ENCODE assay signal across 16 cellular contexts in the genomic region with DNA sequence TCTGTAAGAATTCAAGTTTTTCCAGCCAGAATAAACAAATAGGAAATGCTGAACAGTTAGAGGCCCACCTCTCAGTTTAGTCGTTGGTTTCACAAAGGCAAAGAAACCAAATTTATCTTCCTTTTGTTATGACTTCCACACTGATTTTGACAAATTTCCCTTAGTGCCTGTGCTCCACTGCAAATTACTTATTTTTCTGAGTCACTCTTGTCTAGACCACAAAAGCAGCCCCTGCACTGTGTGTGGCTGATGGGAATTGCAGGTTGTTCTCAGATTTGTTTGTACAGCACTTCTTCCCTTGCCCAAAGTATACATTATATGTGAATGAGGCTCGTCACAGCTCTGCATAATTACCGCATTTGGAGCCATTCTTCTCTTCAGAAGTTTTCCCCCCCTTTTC.
DNase-seq lines count a peak whose midpoint lies in the region; ATAC-seq and TF ChIP-seq lines count a peak whose summit lies in the region.
"Had no signal": no experiment of that assay in that cellular context is flagged by ENCODE, and none has a peak within 500 bp of the region (broad histone marks: within the 10 kb centered on the region; RNA-seq: fewer than 3 reads in every experiment).

No MANE protein-coding gene starts in this region.

- H3K9me3 ChIP-seq in adipocyte (ENCODE audit: control insufficient read depth, low read length) (no peaks in the 10 kb centered on the region), left lung (no peaks in the 10 kb centered on the region), esophagus squamous epithelium (no peaks in the 10 kb centered on the region)

- no peak overlapping the region for H3K9ac ChIP-seq in adipocyte (ENCODE audit: low read length)

- no peak overlapping the region for H3K4me3 ChIP-seq in adipocyte (ENCODE audit: low read length)
- H3K4me3 ChIP-seq in left lung, result no peak overlapping the region
- no peak overlapping the region for H3K4me3 ChIP-seq in coronary artery
- no peak overlapping the region for H3K4me3 ChIP-seq in esophagus squamous epithelium
- H3K4me3 ChIP-seq: skin epidermis had no signal

- H3K36me3 ChIP-seq in adipocyte (ENCODE audit: control insufficient read depth, insufficient read depth, low read length, severe bottlenecking) (no peaks in the 10 kb centered on the region), left lung (no peaks in the 10 kb centered on the region), esophagus squamous epithelium (no peaks in the 10 kb centered on the region)

- H3K4me1 ChIP-seq in adipocyte (ENCODE audit: control insufficient read depth, insufficient read depth, low read length) (peaks cover 30% of the 10 kb centered on the region), left lung (no peaks in the 10 kb centered on the region), esophagus squamous epithelium (no peaks in the 10 kb centered on the region)

- ATAC-seq in left lung (peak; percentile 39), GM18502 (IDR thresholded peaks at IDR 0.05; ENCODE audit: poor library complexity, unreplicated experiment) (no peak)
- ATAC-seq: left colon; naive thymus-derived CD8-positive, alpha-beta T cell had no signal

- DNase-seq in EH (ENCODE audit: low read depth) (peak; percentile 48), NCI-H187 treated with DMSO at 0.1 percent for 48 hours (lab: John Stamatoyannopoulos, UW) (peak; percentile 49), adipocyte (ENCODE audit: low read depth) (peak; percentile 54), left lung (no peak), coronary artery (ENCODE audit: low spot score) (no peak), esophagus squamous epithelium (lab: John Stamatoyannopoulos, UW) (no peak), DMS 273 treated with DMSO at 0.1 percent for 48 hours (lab: John Stamatoyannopoulos, UW) (no peak)
- DNase-seq: activated CD4-positive, alpha-beta T cell treated with anti-CD3 and anti-CD28 coated beads for 4 hours; anterior cingulate cortex; effector CD8-positive, alpha-beta T cell; glutamatergic neuron; left colon; naive thymus-derived CD8-positive, alpha-beta T cell; OCI-M1 had no signal

- H3K27ac ChIP-seq in left lung (no peak overlapping the region), coronary artery (no peak overlapping the region), esophagus squamous epithelium (no peak overlapping the region)
- H3K27ac ChIP-seq: skin epidermis had no signal

- 65 to 67% methylated on average over 3 of the region's 3 CpGs for WGBS in esophagus squamous epithelium, 2 donors

- no peak for TF ChIP-seq CTCF in left lung (IDR thresholded peaks at IDR 0.05)
- TF ChIP-seq CTCF in coronary artery (IDR thresholded peaks at IDR 0.05), result no peak
- TF ChIP-seq CTCF in esophagus squamous epithelium (IDR thresholded peaks at IDR 0.05), result no peak

- no peak for TF ChIP-seq POLR2A in esophagus squamous epithelium (IDR thresholded peaks at IDR 0.05)

- intact Hi-C loops in left lung (cut with DNase I), result no loop called here
- intact Hi-C loops in esophagus squamous epithelium (cut with DNase I), result no loop called here

- H3K27me3 ChIP-seq in adipocyte (replicated peaks; ENCODE audit: control insufficient read depth, insufficient read depth, low read length), result no peaks in the 10 kb centered on the region
- H3K27me3 ChIP-seq in left lung, result no peaks in the 10 kb centered on the region
- H3K27me3 ChIP-seq in esophagus squamous epithelium, result no peaks in the 10 kb centered on the region

Comparison
In these comparisons a context has a peak if more than half of its experiments do, and no peak if none do; other contexts are left out.
1. DNase-seq: peak in EH (single experiment), NCI-H187 treated with DMSO at 0.1 percent for 48 hours (single experiment) and adipocyte (single experiment); none in left lung (0 of 2), coronary artery (single experiment), esophagus squamous epithelium (single experiment) and DMS 273 treated with DMSO at 0.1 percent for 48 hours (single experiment).